Comparison of ENCODE assay signal across 9 cellular contexts in the genomic region with DNA sequence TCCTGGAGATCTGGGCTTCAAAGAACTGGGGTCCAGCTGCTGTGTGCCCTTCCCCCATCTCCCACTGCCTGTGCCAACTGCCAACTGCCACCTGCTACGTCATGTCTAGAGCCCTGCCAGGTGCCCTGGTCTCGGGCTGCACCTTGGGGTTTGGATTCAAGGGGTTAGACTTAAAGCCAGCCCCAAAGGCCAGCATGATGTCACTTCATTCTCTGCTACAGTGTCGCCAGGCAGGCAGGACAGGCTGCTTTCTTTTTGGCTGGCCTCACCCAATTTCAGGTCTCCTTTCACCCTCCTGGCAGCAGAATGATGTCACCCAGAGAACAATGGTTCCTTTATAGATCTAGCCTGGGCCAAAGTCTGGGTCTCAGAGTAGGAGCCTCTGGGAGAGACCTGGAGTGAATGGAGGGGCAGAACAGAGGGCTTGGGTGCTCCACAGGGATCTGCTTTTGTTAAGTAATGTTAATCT.
DNase-seq lines count a peak whose midpoint lies in the region; ATAC-seq, FAIRE-seq and TF ChIP-seq lines count a peak whose summit lies in the region.
"Had no signal": no experiment of that assay in that cellular context is flagged by ENCODE, and none has a peak within 500 bp of the region (broad histone marks: within the 10 kb centered on the region; RNA-seq: fewer than 3 reads in every experiment).

No MANE protein-coding gene starts in this region.

- ATAC-seq in PC-3 (peak; percentile 96), GM21360 (IDR thresholded peaks at IDR 0.05; ENCODE audit: unreplicated experiment) (no peak)
- no peak for ATAC-seq in stimulated activated naive B cell treated with anti-CD40 and anti-IgM and Interleukin-4, amounts not matched to agents 10 μg/mL and 1 μg/mL and 100 μg/mL, for 72 hours (replicated peaks)

- H3K27ac ChIP-seq in PC-3 (ENCODE audit: low read length) = peak overlapping the region; percentile 95

- H3K9me3 Mint-ChIP-seq in progenitor cell of endocrine pancreas (ENCODE audit: low read depth) = no peaks in the 10 kb centered on the region
- peaks cover 0 to 8% of the 10 kb centered on the region in 2 donors for H3K9me3 Mint-ChIP-seq in stimulated activated naive B cell treated with anti-CD40 and anti-IgM and Interleukin-4, amounts not matched to agents 10 μg/mL and 1 μg/mL and 100 μg/mL, for 72 hours

- peaks cover 27% of the 10 kb centered on the region for H3K4me1 Mint-ChIP-seq in progenitor cell of endocrine pancreas (ENCODE audit: low read depth)
- peaks cover 0 to 4% of the 10 kb centered on the region in 2 donors for H3K4me1 Mint-ChIP-seq in stimulated activated naive B cell treated with anti-CD40 and anti-IgM and Interleukin-4, amounts not matched to agents 10 μg/mL and 1 μg/mL and 100 μg/mL, for 72 hours

- no peak for TF ChIP-seq POLR2A in H54 (IDR thresholded peaks at IDR 0.05; ENCODE audit: low read depth, low read length)

- DNase-seq in H54 (ENCODE audit: insufficient read length, low spot score) (peak; percentile 46), PC-3 (peak; percentile 77), glomerular visceral epithelial cell (ENCODE audit: extremely low spot score) (peak; percentile 13), progenitor cell of endocrine pancreas (ENCODE audit: low spot score, unreplicated experiment) (no peak), midbrain (lab: John Stamatoyannopoulos, UW) (no peak), DMS79 treated with DMSO at 0.1 percent for 48 hours (lab: John Stamatoyannopoulos, UW) (no peak)
- DNase-seq in stimulated activated naive B cell treated with anti-CD40 and anti-IgM and Interleukin-4, amounts not matched to agents 10 μg/mL and 1 μg/mL and 100 μg/mL, for 72 hours = no peak
- DNase-seq: NCI-H1417 treated with DMSO at 0.1 percent for 48 hours had no signal

- H3K9me3 ChIP-seq in PC-3 (ENCODE audit: low read length) = no peaks in the 10 kb centered on the region

- no peaks in the 10 kb centered on the region for H4K20me1 ChIP-seq in PC-3 (ENCODE audit: low read length)

- H3K79me2 ChIP-seq in PC-3 (ENCODE audit: low read length) = no peaks in the 10 kb centered on the region

- peak overlapping the region; percentile 74 for H3K4me2 ChIP-seq in PC-3 (ENCODE audit: low read length)

- TF ChIP-seq CTCF in PC-3 (conservative IDR thresholded peaks at IDR 0.05; ENCODE audit: low read depth, low read length) = no peak
- no peak for TF ChIP-seq CTCF in progenitor cell of endocrine pancreas (IDR thresholded peaks at IDR 0.05; ENCODE audit: unreplicated experiment)

- H3F3A ChIP-seq in PC-3 (ENCODE audit: low read length, unreplicated experiment) = no peaks in the 10 kb centered on the region

- peak overlapping the region; percentile 76 for H3K9ac ChIP-seq in PC-3 (ENCODE audit: low read length)

- peak overlapping the region; percentile 27 for H3K4me3 Mint-ChIP-seq in progenitor cell of endocrine pancreas (ENCODE audit: low read depth)
- H3K4me3 Mint-ChIP-seq in stimulated activated naive B cell treated with anti-CD40 and anti-IgM and Interleukin-4, amounts not matched to agents 10 μg/mL and 1 μg/mL and 100 μg/mL, for 72 hours = no peak overlapping the region

- no peaks in the 10 kb centered on the region for H3K9me2 ChIP-seq in PC-3 (replicated peaks; ENCODE audit: low read length)

- H2AFZ ChIP-seq in PC-3 (ENCODE audit: low read length) = no peak overlapping the region

- H3K4me3 ChIP-seq in PC-3 (ENCODE audit: low read length) = peak overlapping the region; percentile 23; the same call in 1 of the 2 replicates

- no TSS peak for BruUV-seq in PC-3 (replicated peaks; lab: Mats Ljungman, UMichigan)

- H3K36me3 Mint-ChIP-seq in progenitor cell of endocrine pancreas (ENCODE audit: insufficient read depth) = peaks cover 25% of the 10 kb centered on the region
- peaks cover 0 to 1% of the 10 kb centered on the region in 2 donors for H3K36me3 Mint-ChIP-seq in stimulated activated naive B cell treated with anti-CD40 and anti-IgM and Interleukin-4, amounts not matched to agents 10 μg/mL and 1 μg/mL and 100 μg/mL, for 72 hours

- POLR2A ChIA-PET in PC-3 (lab: Charles Lee; ENCODE audit: unreplicated experiment) = no interaction called here

- no peak for FAIRE-seq in H54 (lab: Jason Lieb, UNC)

- intact Hi-C loops in PC-3 (cut with micrococcal nuclease) = no loop called here

- no peaks in the 10 kb centered on the region for H3K27me3 ChIP-seq in PC-3 (ENCODE audit: low read length)

- H3K4me1 ChIP-seq in PC-3 (ENCODE audit: insufficient read depth, low read length) = peaks cover 17% of the 10 kb centered on the region

- CTCF ChIA-PET in PC-3 (lab: Charles Lee) = no interaction called here

- no peaks in the 10 kb centered on the region for H3K27me3 Mint-ChIP-seq in progenitor cell of endocrine pancreas
- H3K27me3 Mint-ChIP-seq in stimulated activated naive B cell treated with anti-CD40 and anti-IgM and Interleukin-4, amounts not matched to agents 10 μg/mL and 1 μg/mL and 100 μg/mL, for 72 hours = peaks cover 27 to 35% of the 10 kb centered on the region in 2 donors

- no peaks in the 10 kb centered on the region for H3K36me3 ChIP-seq in PC-3 (ENCODE audit: low read depth, low read length)

- peak overlapping the region; percentile 99 for H3K27ac Mint-ChIP-seq in progenitor cell of endocrine pancreas
- no peak overlapping the region for H3K27ac Mint-ChIP-seq in stimulated activated naive B cell treated with anti-CD40 and anti-IgM and Interleukin-4, amounts not matched to agents 10 μg/mL and 1 μg/mL and 100 μg/mL, for 72 hours

Comparison
In these comparisons a context has a peak if more than half of its experiments do, and no peak if none do; other contexts are left out.
1. DNase-seq: peak in H54 (single experiment), PC-3 (single experiment) and glomerular visceral epithelial cell (single experiment); none in progenitor cell of endocrine pancreas (single experiment), midbrain (single experiment), DMS79 treated with DMSO at 0.1 percent for 48 hours (single experiment) and stimulated activated naive B cell treated with anti-CD40 and anti-IgM and Interleukin-4, amounts not matched to agents 10 μg/mL and 1 μg/mL and 100 μg/mL, for 72 hours (single experiment).